ENCODE assay signal across 1 cellular context in the genomic region with DNA sequence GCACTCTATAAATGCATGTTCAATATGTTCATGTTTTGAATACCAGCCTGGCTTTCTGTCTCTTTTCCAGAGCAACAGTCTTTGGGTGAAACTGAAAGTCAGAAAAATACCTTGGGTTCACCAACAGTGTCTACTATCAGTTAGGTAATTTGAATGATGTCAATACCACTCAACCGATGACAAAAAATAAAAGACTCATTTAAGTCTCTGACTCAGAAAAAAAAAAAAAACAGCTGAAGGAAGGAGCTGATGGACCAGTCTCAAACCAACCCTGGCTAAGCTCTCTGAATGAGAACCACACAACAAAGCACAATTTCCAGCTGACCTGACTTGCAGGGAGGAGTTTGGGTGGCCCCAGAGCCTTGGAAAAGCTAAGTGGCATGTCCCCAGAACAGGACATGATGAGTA.
TF ChIP-seq lines count a peak whose summit lies in the region.

No MANE protein-coding gene starts in this region.

TF ChIP-seq in GM23338, 12 proteins besides CTCF, POLR2A, EP300 and RAD21 (continued from another document):
- TF ChIP-seq, protein P1, sequence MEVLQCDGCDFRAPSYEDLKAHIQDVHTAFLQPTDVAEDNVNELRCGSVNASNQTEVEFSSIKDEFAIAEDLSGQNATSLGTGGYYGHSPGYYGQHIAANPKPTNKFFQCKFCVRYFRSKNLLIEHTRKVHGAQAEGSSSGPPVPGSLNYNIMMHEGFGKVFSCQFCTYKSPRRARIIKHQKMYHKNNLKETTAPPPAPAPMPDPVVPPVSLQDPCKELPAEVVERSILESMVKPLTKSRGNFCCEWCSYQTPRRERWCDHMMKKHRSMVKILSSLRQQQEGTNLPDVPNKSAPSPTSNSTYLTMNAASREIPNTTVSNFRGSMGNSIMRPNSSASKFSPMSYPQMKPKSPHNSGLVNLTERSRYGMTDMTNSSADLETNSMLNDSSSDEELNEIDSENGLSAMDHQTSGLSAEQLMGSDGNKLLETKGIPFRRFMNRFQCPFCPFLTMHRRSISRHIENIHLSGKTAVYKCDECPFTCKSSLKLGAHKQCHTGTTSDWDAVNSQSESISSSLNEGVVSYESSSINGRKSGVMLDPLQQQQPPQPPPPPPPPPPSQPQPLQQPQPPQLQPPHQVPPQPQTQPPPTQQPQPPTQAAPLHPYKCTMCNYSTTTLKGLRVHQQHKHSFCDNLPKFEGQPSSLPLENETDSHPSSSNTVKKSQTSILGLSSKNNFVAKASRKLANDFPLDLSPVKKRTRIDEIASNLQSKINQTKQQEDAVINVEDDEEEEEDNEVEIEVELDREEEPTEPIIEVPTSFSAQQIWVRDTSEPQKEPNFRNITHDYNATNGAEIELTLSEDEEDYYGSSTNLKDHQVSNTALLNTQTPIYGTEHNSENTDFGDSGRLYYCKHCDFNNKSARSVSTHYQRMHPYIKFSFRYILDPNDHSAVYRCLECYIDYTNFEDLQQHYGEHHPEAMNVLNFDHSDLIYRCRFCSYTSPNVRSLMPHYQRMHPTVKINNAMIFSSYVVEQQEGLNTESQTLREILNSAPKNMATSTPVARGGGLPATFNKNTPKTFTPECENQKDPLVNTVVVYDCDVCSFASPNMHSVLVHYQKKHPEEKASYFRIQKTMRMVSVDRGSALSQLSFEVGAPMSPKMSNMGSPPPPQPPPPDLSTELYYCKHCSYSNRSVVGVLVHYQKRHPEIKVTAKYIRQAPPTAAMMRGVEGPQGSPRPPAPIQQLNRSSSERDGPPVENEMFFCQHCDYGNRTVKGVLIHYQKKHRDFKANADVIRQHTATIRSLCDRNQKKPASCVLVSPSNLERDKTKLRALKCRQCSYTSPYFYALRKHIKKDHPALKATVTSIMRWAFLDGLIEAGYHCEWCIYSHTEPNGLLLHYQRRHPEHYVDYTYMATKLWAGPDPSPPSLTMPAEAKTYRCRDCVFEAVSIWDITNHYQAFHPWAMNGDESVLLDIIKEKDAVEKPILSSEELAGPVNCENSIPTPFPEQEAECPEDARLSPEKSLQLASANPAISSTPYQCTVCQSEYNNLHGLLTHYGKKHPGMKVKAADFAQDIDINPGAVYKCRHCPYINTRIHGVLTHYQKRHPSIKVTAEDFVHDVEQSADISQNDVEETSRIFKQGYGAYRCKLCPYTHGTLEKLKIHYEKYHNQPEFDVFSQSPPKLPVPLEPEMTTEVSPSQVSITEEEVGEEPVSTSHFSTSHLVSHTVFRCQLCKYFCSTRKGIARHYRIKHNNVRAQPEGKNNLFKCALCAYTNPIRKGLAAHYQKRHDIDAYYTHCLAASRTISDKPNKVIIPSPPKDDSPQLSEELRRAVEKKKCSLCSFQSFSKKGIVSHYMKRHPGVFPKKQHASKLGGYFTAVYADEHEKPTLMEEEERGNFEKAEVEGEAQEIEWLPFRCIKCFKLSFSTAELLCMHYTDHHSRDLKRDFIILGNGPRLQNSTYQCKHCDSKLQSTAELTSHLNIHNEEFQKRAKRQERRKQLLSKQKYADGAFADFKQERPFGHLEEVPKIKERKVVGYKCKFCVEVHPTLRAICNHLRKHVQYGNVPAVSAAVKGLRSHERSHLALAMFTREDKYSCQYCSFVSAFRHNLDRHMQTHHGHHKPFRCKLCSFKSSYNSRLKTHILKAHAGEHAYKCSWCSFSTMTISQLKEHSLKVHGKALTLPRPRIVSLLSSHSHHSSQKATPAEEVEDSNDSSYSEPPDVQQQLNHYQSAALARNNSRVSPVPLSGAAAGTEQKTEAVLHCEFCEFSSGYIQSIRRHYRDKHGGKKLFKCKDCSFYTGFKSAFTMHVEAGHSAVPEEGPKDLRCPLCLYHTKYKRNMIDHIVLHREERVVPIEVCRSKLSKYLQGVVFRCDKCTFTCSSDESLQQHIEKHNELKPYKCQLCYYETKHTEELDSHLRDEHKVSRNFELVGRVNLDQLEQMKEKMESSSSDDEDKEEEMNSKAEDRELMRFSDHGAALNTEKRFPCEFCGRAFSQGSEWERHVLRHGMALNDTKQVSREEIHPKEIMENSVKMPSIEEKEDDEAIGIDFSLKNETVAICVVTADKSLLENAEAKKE (CRISPR knock-in tag; IDR thresholded peaks at IDR 0.05) = no peak
- TF ChIP-seq ZNF114 (CRISPR knock-in tag; IDR thresholded peaks at IDR 0.05) = no peak
- TF ChIP-seq, protein P2, sequence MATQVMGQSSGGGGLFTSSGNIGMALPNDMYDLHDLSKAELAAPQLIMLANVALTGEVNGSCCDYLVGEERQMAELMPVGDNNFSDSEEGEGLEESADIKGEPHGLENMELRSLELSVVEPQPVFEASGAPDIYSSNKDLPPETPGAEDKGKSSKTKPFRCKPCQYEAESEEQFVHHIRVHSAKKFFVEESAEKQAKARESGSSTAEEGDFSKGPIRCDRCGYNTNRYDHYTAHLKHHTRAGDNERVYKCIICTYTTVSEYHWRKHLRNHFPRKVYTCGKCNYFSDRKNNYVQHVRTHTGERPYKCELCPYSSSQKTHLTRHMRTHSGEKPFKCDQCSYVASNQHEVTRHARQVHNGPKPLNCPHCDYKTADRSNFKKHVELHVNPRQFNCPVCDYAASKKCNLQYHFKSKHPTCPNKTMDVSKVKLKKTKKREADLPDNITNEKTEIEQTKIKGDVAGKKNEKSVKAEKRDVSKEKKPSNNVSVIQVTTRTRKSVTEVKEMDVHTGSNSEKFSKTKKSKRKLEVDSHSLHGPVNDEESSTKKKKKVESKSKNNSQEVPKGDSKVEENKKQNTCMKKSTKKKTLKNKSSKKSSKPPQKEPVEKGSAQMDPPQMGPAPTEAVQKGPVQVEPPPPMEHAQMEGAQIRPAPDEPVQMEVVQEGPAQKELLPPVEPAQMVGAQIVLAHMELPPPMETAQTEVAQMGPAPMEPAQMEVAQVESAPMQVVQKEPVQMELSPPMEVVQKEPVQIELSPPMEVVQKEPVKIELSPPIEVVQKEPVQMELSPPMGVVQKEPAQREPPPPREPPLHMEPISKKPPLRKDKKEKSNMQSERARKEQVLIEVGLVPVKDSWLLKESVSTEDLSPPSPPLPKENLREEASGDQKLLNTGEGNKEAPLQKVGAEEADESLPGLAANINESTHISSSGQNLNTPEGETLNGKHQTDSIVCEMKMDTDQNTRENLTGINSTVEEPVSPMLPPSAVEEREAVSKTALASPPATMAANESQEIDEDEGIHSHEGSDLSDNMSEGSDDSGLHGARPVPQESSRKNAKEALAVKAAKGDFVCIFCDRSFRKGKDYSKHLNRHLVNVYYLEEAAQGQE (IDR thresholded peaks at IDR 0.05; ENCODE audit: unreplicated experiment) = no peak
